In genomic region chr1:90716552-90717355, GRCh38 we compare ENCODE assay signal across 8 cellular contexts. TPM values are rescaled to one million over a fixed set of nuclear protein-coding genes. Genes with fewer than 3 reads are reported as not detected.
A peak's percentile ranks its signal among the peaks of the same experiment; 100 is the strongest.
DNase-seq lines count a peak whose midpoint lies in the region; ATAC-seq and TF ChIP-seq lines count a peak whose summit lies in the region.

Gene BARHL2 (minus strand): TSS chr1:90717302. CDS start chr1:90717195, 107 bp downstream.

- peak within 1 kb of the TSS; percentile 58 for H3K27ac Mint-ChIP-seq in CD4-positive, alpha-beta T cell
- H3K27ac Mint-ChIP-seq in IgD-negative memory B cell (peak within 1 kb of the TSS; percentile 87 to 99 (median 93)), neural progenitor cell (no peak within 1 kb of the TSS)

- peaks cover 8% of the 10 kb centered on the region for H3K9me3 Mint-ChIP-seq in CD4-positive, alpha-beta T cell
- peaks cover 0 to 21% (median 7%) of the 10 kb centered on the region in 3 donors for H3K9me3 Mint-ChIP-seq in IgD-negative memory B cell
- H3K9me3 Mint-ChIP-seq in neural progenitor cell = no peaks in the 10 kb centered on the region

- H3K4me3 Mint-ChIP-seq in CD4-positive, alpha-beta T cell = peak within 1 kb of the TSS; percentile 74
- H3K4me3 Mint-ChIP-seq in IgD-negative memory B cell (peak within 1 kb of the TSS in 3 of 4 donors; percentile 29 to 81 (median 60)), neural progenitor cell (peak within 1 kb of the TSS; percentile 94)

- TF ChIP-seq CTCF in CD4-positive, alpha-beta T cell (IDR thresholded peaks at IDR 0.05) = no peak
- TF ChIP-seq CTCF in neural progenitor cell (IDR thresholded peaks at IDR 0.05) = no peak

- H3K36me3 ChIP-seq in neural progenitor cell = no peaks in the 10 kb centered on the region

- peak within 1 kb of the TSS; percentile 48 for H3K4me3 ChIP-seq in neural progenitor cell

- H3K27me3 ChIP-seq in CD4-positive, alpha-beta T cell (ENCODE audit: control insufficient read depth, insufficient read depth, low read length) = peaks cover 95% of the 10 kb centered on the region
- peaks cover 100% of the 10 kb centered on the region for H3K27me3 ChIP-seq in neural progenitor cell

- peaks cover 92% of the 10 kb centered on the region for H3K27me3 Mint-ChIP-seq in CD4-positive, alpha-beta T cell
- peaks cover 77% of the 10 kb centered on the region for H3K27me3 Mint-ChIP-seq in IgD-negative memory B cell
- H3K27me3 Mint-ChIP-seq in neural progenitor cell (ENCODE audit: insufficient read depth, low read depth) = peaks cover 77% of the 10 kb centered on the region

- H3K27ac ChIP-seq in CD4-positive, alpha-beta T cell (ENCODE audit: low read depth, low read length) = no peak within 1 kb of the TSS
- H3K27ac ChIP-seq in neural progenitor cell = no peak within 1 kb of the TSS

- H3K79me2 ChIP-seq in neural progenitor cell (ENCODE audit: low read depth) = no peaks in the 10 kb centered on the region

- peak within 1 kb of the TSS; percentile 78 for H3K4me2 ChIP-seq in neural progenitor cell

- POLR2A ChIA-PET in CD4-positive, alpha-beta T cell (lab: Charles Lee) = interaction anchor here (0.7 to 1.0 kb wide), 3 partner anchors 11 to 305 kb away, joined by 3 to 4 read pairs (median 3); partner anchors contain the start of gene ZNF644

- no peak for DNase-seq in CD4-positive, alpha-beta T cell
- DNase-seq in ecto neural progenitor cell (ENCODE audit: low spot score) = peak; percentile 69
- DNase-seq in neural progenitor cell (ENCODE audit: low spot score) = peak; percentile 60
- DNase-seq in anterior cingulate cortex (lab: John Stamatoyannopoulos, UW) = no peak
- no peak for DNase-seq in head of caudate nucleus

- H2AFZ ChIP-seq in neural progenitor cell (replicated peaks) = peak within 1 kb of the TSS; percentile 35

- H3K4me1 Mint-ChIP-seq in CD4-positive, alpha-beta T cell (ENCODE audit: low read depth) = peaks cover 28% of the 10 kb centered on the region
- peaks cover 2 to 16% (median 10%) of the 10 kb centered on the region in 3 donors for H3K4me1 Mint-ChIP-seq in IgD-negative memory B cell
- H3K4me1 Mint-ChIP-seq in neural progenitor cell = peaks cover 51% of the 10 kb centered on the region

- peaks cover 27% of the 10 kb centered on the region for H3F3A ChIP-seq in neural progenitor cell (ENCODE audit: low read depth)

- peaks cover 16% of the 10 kb centered on the region for H3K4me1 ChIP-seq in neural progenitor cell

- H3K36me3 Mint-ChIP-seq in CD4-positive, alpha-beta T cell (ENCODE audit: low read depth) = peaks cover 15% of the 10 kb centered on the region
- H3K36me3 Mint-ChIP-seq in IgD-negative memory B cell = no peaks in the 10 kb centered on the region
- H3K36me3 Mint-ChIP-seq in neural progenitor cell = no peaks in the 10 kb centered on the region

- CTCF ChIA-PET in CD4-positive, alpha-beta T cell (lab: Charles Lee) = interaction anchor here (0.6 kb wide), 1 partner anchor 12 kb away, joined by 3 read pairs; no protein-coding TSS in a partner anchor

- intact Hi-C loops in CD4-positive, alpha-beta T cell (cut with DNase I, micrococcal nuclease) = no loop called here
- intact Hi-C loops in head of caudate nucleus (cut with DNase I) = no loop called here

- H3K9ac ChIP-seq in neural progenitor cell = no peak within 1 kb of the TSS

- ATAC-seq in CD4-positive, alpha-beta T cell (ENCODE audit: poor library complexity) = no peak
- ATAC-seq in HG03439 (IDR thresholded peaks at IDR 0.05; ENCODE audit: unreplicated experiment) (no peak), HG03521 (IDR thresholded peaks at IDR 0.05; ENCODE audit: unreplicated experiment) (no peak)

- peaks cover 35% of the 10 kb centered on the region for H3K9me3 ChIP-seq in CD4-positive, alpha-beta T cell (ENCODE audit: control insufficient read depth, low read length)
- H3K9me3 ChIP-seq in neural progenitor cell (ENCODE audit: low read depth) = no peaks in the 10 kb centered on the region

- peaks cover 88% of the 10 kb centered on the region for H4K20me1 ChIP-seq in neural progenitor cell (ENCODE audit: low read depth)

RNA-seq across cellular contexts. Expression of gene BARHL2, which starts in this region (rescaled TPM):
- not detected for total RNA-seq in CD4-positive, alpha-beta T cell
- polyA plus RNA-seq in IgD-negative memory B cell = not detected
- total RNA-seq in neural progenitor cell (ENCODE audit: low replicate concordance) = not detected in 2 replicates

Comparison
In these comparisons a context has a peak if more than half of its experiments do, and no peak if none do; other contexts are left out.
1. Peak in DNase-seq, H3K4me3 ChIP-seq and H3K4me2 ChIP-seq in neural progenitor cell; RNA of the gene not detected or under 1 TPM.